Comparison of ENCODE assay signal across 1 cellular context in the genomic region with DNA sequence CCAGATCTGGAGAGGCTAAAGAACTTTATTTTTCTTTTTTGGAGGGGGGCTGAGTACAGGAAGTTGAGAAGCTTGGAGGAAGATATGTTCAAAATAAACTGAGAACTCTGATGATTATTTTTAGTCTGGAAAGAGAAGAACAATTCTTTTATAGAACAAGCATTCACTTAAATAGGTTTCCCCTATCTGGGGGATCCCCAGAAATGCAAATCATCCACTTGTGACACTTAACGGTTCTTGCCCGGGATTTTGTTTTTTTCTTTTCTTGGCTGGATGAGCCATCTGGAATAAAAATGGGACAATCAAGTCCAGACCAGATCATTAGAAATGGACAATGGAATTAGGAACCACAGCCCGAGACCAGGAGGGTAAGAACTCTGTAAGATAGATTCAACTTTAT.
TF ChIP-seq lines count a peak whose summit lies in the region.

No MANE protein-coding gene starts in this region.

TF ChIP-seq in GM12878, 131 proteins besides CTCF, POLR2A, EP300 and RAD21 (continued from another document):
- peak; percentile 89 for TF ChIP-seq MEF2A (IDR thresholded peaks at IDR 0.05; ENCODE audit: insufficient read depth, low read depth, low read length)
- TF ChIP-seq IKZF1 (conservative IDR thresholded peaks at IDR 0.05): peak; percentile 64
- TF ChIP-seq, protein P1, sequence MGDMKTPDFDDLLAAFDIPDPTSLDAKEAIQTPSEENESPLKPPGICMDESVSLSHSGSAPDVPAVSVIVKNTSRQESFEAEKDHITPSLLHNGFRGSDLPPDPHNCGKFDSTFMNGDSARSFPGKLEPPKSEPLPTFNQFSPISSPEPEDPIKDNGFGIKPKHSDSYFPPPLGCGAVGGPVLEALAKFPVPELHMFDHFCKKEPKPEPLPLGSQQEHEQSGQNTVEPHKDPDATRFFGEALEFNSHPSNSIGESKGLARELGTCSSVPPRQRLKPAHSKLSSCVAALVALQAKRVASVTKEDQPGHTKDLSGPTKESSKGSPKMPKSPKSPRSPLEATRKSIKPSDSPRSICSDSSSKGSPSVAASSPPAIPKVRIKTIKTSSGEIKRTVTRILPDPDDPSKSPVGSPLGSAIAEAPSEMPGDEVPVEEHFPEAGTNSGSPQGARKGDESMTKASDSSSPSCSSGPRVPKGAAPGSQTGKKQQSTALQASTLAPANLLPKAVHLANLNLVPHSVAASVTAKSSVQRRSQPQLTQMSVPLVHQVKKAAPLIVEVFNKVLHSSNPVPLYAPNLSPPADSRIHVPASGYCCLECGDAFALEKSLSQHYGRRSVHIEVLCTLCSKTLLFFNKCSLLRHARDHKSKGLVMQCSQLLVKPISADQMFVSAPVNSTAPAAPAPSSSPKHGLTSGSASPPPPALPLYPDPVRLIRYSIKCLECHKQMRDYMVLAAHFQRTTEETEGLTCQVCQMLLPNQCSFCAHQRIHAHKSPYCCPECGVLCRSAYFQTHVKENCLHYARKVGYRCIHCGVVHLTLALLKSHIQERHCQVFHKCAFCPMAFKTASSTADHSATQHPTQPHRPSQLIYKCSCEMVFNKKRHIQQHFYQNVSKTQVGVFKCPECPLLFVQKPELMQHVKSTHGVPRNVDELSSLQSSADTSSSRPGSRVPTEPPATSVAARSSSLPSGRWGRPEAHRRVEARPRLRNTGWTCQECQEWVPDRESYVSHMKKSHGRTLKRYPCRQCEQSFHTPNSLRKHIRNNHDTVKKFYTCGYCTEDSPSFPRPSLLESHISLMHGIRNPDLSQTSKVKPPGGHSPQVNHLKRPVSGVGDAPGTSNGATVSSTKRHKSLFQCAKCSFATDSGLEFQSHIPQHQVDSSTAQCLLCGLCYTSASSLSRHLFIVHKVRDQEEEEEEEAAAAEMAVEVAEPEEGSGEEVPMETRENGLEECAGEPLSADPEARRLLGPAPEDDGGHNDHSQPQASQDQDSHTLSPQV (IDR thresholded peaks at IDR 0.05): no peak
- TF ChIP-seq RUNX3 (IDR thresholded peaks at IDR 0.05; ENCODE audit: low read length): 0 out of 2 replicates have a peak, but pooled peaks have one; percentile 16
- TF ChIP-seq POU2F2 (IDR thresholded peaks at IDR 0.05; ENCODE audit: borderline replicate concordance, low read depth, low read length): peak; percentile 69; the same call in 2 of the 3 replicates
- TF ChIP-seq PAX5 (IDR thresholded peaks at IDR 0.05; ENCODE audit: borderline replicate concordance, low read depth, low read length): no peak
- no peak for TF ChIP-seq IRF4 (IDR thresholded peaks at IDR 0.05; ENCODE audit: low read depth, low read length)
- TF ChIP-seq, protein P2, sequence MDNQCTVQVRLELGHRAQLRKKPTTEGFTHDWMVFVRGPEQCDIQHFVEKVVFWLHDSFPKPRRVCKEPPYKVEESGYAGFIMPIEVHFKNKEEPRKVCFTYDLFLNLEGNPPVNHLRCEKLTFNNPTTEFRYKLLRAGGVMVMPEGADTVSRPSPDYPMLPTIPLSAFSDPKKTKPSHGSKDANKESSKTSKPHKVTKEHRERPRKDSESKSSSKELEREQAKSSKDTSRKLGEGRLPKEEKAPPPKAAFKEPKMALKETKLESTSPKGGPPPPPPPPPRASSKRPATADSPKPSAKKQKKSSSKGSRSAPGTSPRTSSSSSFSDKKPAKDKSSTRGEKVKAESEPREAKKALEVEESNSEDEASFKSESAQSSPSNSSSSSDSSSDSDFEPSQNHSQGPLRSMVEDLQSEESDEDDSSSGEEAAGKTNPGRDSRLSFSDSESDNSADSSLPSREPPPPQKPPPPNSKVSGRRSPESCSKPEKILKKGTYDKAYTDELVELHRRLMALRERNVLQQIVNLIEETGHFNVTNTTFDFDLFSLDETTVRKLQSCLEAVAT (IDR thresholded peaks at IDR 0.05): no peak
- no peak for TF ChIP-seq FOXM1 (IDR thresholded peaks at IDR 0.05; ENCODE audit: low read depth, low read length)
- no peak for TF ChIP-seq STAT3 (IDR thresholded peaks at IDR 0.05; ENCODE audit: low read depth, low read length)
- no peak for TF ChIP-seq RB1 (IDR thresholded peaks at IDR 0.05; ENCODE audit: borderline replicate concordance)
- TF ChIP-seq CREM (IDR thresholded peaks at IDR 0.05; ENCODE audit: low read depth): peak; percentile 24; the same call in 1 of the 2 replicates
- TF ChIP-seq, protein P3, sequence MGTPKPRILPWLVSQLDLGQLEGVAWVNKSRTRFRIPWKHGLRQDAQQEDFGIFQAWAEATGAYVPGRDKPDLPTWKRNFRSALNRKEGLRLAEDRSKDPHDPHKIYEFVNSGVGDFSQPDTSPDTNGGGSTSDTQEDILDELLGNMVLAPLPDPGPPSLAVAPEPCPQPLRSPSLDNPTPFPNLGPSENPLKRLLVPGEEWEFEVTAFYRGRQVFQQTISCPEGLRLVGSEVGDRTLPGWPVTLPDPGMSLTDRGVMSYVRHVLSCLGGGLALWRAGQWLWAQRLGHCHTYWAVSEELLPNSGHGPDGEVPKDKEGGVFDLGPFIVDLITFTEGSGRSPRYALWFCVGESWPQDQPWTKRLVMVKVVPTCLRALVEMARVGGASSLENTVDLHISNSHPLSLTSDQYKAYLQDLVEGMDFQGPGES (IDR thresholded peaks at IDR 0.05): no peak
- TF ChIP-seq, protein P4, sequence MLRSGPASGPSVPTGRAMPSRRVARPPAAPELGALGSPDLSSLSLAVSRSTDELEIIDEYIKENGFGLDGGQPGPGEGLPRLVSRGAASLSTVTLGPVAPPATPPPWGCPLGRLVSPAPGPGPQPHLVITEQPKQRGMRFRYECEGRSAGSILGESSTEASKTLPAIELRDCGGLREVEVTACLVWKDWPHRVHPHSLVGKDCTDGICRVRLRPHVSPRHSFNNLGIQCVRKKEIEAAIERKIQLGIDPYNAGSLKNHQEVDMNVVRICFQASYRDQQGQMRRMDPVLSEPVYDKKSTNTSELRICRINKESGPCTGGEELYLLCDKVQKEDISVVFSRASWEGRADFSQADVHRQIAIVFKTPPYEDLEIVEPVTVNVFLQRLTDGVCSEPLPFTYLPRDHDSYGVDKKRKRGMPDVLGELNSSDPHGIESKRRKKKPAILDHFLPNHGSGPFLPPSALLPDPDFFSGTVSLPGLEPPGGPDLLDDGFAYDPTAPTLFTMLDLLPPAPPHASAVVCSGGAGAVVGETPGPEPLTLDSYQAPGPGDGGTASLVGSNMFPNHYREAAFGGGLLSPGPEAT (IDR thresholded peaks at IDR 0.05; ENCODE audit: low read depth): peak; percentile 53; the same call in 1 of the 2 replicates
- no peak for TF ChIP-seq YBX1 (IDR thresholded peaks at IDR 0.05)
- TF ChIP-seq, protein P5, sequence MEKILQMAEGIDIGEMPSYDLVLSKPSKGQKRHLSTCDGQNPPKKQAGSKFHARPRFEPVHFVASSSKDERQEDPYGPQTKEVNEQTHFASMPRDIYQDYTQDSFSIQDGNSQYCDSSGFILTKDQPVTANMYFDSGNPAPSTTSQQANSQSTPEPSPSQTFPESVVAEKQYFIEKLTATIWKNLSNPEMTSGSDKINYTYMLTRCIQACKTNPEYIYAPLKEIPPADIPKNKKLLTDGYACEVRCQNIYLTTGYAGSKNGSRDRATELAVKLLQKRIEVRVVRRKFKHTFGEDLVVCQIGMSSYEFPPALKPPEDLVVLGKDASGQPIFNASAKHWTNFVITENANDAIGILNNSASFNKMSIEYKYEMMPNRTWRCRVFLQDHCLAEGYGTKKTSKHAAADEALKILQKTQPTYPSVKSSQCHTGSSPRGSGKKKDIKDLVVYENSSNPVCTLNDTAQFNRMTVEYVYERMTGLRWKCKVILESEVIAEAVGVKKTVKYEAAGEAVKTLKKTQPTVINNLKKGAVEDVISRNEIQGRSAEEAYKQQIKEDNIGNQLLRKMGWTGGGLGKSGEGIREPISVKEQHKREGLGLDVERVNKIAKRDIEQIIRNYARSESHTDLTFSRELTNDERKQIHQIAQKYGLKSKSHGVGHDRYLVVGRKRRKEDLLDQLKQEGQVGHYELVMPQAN (conservative IDR thresholded peaks at IDR 0.05): no peak
- TF ChIP-seq, protein P6, sequence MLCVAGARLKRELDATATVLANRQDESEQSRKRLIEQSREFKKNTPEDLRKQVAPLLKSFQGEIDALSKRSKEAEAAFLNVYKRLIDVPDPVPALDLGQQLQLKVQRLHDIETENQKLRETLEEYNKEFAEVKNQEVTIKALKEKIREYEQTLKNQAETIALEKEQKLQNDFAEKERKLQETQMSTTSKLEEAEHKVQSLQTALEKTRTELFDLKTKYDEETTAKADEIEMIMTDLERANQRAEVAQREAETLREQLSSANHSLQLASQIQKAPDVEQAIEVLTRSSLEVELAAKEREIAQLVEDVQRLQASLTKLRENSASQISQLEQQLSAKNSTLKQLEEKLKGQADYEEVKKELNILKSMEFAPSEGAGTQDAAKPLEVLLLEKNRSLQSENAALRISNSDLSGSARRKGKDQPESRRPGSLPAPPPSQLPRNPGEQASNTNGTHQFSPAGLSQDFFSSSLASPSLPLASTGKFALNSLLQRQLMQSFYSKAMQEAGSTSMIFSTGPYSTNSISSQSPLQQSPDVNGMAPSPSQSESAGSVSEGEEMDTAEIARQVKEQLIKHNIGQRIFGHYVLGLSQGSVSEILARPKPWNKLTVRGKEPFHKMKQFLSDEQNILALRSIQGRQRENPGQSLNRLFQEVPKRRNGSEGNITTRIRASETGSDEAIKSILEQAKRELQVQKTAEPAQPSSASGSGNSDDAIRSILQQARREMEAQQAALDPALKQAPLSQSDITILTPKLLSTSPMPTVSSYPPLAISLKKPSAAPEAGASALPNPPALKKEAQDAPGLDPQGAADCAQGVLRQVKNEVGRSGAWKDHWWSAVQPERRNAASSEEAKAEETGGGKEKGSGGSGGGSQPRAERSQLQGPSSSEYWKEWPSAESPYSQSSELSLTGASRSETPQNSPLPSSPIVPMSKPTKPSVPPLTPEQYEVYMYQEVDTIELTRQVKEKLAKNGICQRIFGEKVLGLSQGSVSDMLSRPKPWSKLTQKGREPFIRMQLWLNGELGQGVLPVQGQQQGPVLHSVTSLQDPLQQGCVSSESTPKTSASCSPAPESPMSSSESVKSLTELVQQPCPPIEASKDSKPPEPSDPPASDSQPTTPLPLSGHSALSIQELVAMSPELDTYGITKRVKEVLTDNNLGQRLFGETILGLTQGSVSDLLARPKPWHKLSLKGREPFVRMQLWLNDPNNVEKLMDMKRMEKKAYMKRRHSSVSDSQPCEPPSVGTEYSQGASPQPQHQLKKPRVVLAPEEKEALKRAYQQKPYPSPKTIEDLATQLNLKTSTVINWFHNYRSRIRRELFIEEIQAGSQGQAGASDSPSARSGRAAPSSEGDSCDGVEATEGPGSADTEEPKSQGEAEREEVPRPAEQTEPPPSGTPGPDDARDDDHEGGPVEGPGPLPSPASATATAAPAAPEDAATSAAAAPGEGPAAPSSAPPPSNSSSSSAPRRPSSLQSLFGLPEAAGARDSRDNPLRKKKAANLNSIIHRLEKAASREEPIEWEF (IDR thresholded peaks at IDR 0.05; ENCODE audit: insufficient replicate concordance, low read depth, low read length): no peak
- no peak for TF ChIP-seq TAF1 (IDR thresholded peaks at IDR 0.05; ENCODE audit: borderline replicate concordance, low read depth, low read length)
- TF ChIP-seq BCL11A (IDR thresholded peaks at IDR 0.05; ENCODE audit: low read depth, low read length): no peak
- no peak for TF ChIP-seq WRNIP1 (IDR thresholded peaks at IDR 0.05; ENCODE audit: borderline replicate concordance, low read depth, low read length)
- TF ChIP-seq MEF2B (IDR thresholded peaks at IDR 0.05; ENCODE audit: partially characterized antibody, poor library complexity, severe bottlenecking): peak; percentile 50
- TF ChIP-seq BHLHE40 (IDR thresholded peaks at IDR 0.05; ENCODE audit: borderline replicate concordance in 1 of 2, low read depth in 2 of 2, low read length in 1 of 2): no peak
- TF ChIP-seq GATAD2B (conservative IDR thresholded peaks at IDR 0.05; ENCODE audit: low read depth): no peak
- TF ChIP-seq, protein P7, sequence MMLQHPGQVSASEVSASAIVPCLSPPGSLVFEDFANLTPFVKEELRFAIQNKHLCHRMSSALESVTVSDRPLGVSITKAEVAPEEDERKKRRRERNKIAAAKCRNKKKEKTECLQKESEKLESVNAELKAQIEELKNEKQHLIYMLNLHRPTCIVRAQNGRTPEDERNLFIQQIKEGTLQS (IDR thresholded peaks at IDR 0.05; ENCODE audit: borderline replicate concordance, extremely low read depth, low read depth, low read length): no peak
- TF ChIP-seq SIX5 (IDR thresholded peaks at IDR 0.05; ENCODE audit: low read depth, low read length, severe bottlenecking): no peak
- TF ChIP-seq GABPA (IDR thresholded peaks at IDR 0.05; ENCODE audit: low read depth): 0 out of 2 replicates have a peak, but pooled peaks have one; percentile 22
- TF ChIP-seq FOXK2 (IDR thresholded peaks at IDR 0.05): no peak
- TF ChIP-seq SMARCA5 (IDR thresholded peaks at IDR 0.05): no peak
- no peak for TF ChIP-seq CHD4 (IDR thresholded peaks at IDR 0.05)
